In genomic region chr4:4677825-4678522, GRCh38 we compare ENCODE assay signal across 8 cellular contexts.
DNase-seq lines count a peak whose midpoint lies in the region; ATAC-seq, FAIRE-seq and TF ChIP-seq lines count a peak whose summit lies in the region.

No MANE protein-coding gene starts in this region.

- in situ Hi-C loops in HAP-1 (cut with MboI; ENCODE audit: low sequenced_read_pairs): no loop called here

- H3K79me2 ChIP-seq in astrocyte (ENCODE audit: insufficient read depth, low read length): no peaks in the 10 kb centered on the region

- CTCF ChIA-PET in AG04450 (lab: Charles Lee): interaction anchor here (0.6 to 1.8 kb wide), 19 partner anchors 9 to 1135 kb away, joined by 3 to 11 read pairs (median 5); no protein-coding TSS in a partner anchor

- peak overlapping the region; percentile 71 for H3K4me2 ChIP-seq in astrocyte (ENCODE audit: low read length)

- peaks cover 15% of the 10 kb centered on the region for H3K27me3 Mint-ChIP-seq in astrocyte (ENCODE audit: low read depth, unreplicated experiment)
- H3K27me3 Mint-ChIP-seq in activated naive CD8-positive, alpha-beta T cell treated with anti-CD3 and anti-CD28 coated beads, Interleukin-2, amount 50 U/mL, for 24 hours: no peaks in the 10 kb centered on the region

- POLR2A ChIA-PET in AG04450 (lab: Yijun Ruan, JAX): interaction anchor here (0.6 kb wide), 2 partner anchors 90 to 164 kb away, joined by 3 to 4 read pairs; no protein-coding TSS in a partner anchor

- no peaks in the 10 kb centered on the region for H3K27me3 ChIP-seq in AG04450 (ENCODE audit: control insufficient read depth, insufficient read depth, low read length)
- no peaks in the 10 kb centered on the region for H3K27me3 ChIP-seq in HAP-1 (ENCODE audit: low read depth)
- H3K27me3 ChIP-seq in astrocyte (ENCODE audit: insufficient read depth, low read length): peaks cover 17% of the 10 kb centered on the region

- H3K4me1 Mint-ChIP-seq in astrocyte (ENCODE audit: low read depth, unreplicated experiment): peaks cover 3% of the 10 kb centered on the region
- H3K4me1 Mint-ChIP-seq in activated naive CD8-positive, alpha-beta T cell treated with anti-CD3 and anti-CD28 coated beads, Interleukin-2, amount 50 U/mL, for 24 hours: no peaks in the 10 kb centered on the region

- H2AFZ ChIP-seq in astrocyte (ENCODE audit: low read depth, low read length): peak overlapping the region; percentile 39

- no peak for DNase-seq in AG04450 (ENCODE audit: low read depth, low spot score)
- DNase-seq in HAP-1 (ENCODE audit: low spot score in 2 of 2): peak; percentile 17 to 62
- DNase-seq in astrocyte (ENCODE audit: low read depth): peak; percentile 29
- DNase-seq in left lobe of liver (ENCODE audit: low spot score): no peak
- DNase-seq in activated naive CD8-positive, alpha-beta T cell treated with anti-CD3 and anti-CD28 coated beads, Interleukin-2, amount 50 U/mL, for 24 hours: no peak

- peaks cover 3% of the 10 kb centered on the region for H3K9me3 Mint-ChIP-seq in astrocyte (ENCODE audit: unreplicated experiment)
- no peaks in the 10 kb centered on the region for H3K9me3 Mint-ChIP-seq in activated naive CD8-positive, alpha-beta T cell treated with anti-CD3 and anti-CD28 coated beads, Interleukin-2, amount 50 U/mL, for 24 hours

- ATAC-seq in left lobe of liver: peak; percentile 34
- ATAC-seq in GM19463 (IDR thresholded peaks at IDR 0.05; ENCODE audit: unreplicated experiment): no peak
- ATAC-seq in activated naive CD8-positive, alpha-beta T cell treated with anti-CD3 and anti-CD28 coated beads, Interleukin-2, amount 50 U/mL, for 24 hours: no peak
- no peak for ATAC-seq in HG03342 (IDR thresholded peaks at IDR 0.05; ENCODE audit: unreplicated experiment)
- ATAC-seq in GM18870 (IDR thresholded peaks at IDR 0.05; ENCODE audit: unreplicated experiment): no peak

- H3K36me3 ChIP-seq in HAP-1 (replicated peaks) (no peaks in the 10 kb centered on the region), astrocyte (ENCODE audit: insufficient read depth, low read length) (no peaks in the 10 kb centered on the region)

- H3K4me3 ChIP-seq in AG04450 (ENCODE audit: low read depth, low read length): peak overlapping the region; percentile 35
- no peak overlapping the region for H3K4me3 ChIP-seq in HAP-1
- no peak overlapping the region for H3K4me3 ChIP-seq in astrocyte (ENCODE audit: insufficient read depth, low read depth, low read length)

- no peak overlapping the region for H3K27ac ChIP-seq in AG04450 (ENCODE audit: low read depth, low read length)
- no peak overlapping the region for H3K27ac ChIP-seq in astrocyte (ENCODE audit: low read depth, low read length)

- peak; percentile 96 for FAIRE-seq in astrocyte (lab: Jason Lieb, UNC)

- no peak overlapping the region for H3K27ac Mint-ChIP-seq in astrocyte (ENCODE audit: unreplicated experiment)
- no peak overlapping the region for H3K27ac Mint-ChIP-seq in activated naive CD8-positive, alpha-beta T cell treated with anti-CD3 and anti-CD28 coated beads, Interleukin-2, amount 50 U/mL, for 24 hours

- peaks cover 11% of the 10 kb centered on the region for H3K4me1 ChIP-seq in HAP-1
- H3K4me1 ChIP-seq in astrocyte (ENCODE audit: insufficient read depth, low read length): peaks cover 6% of the 10 kb centered on the region

- no peak overlapping the region for H3K9ac ChIP-seq in astrocyte (ENCODE audit: low read length)

- H3K9me3 ChIP-seq in AG04450 (ENCODE audit: control insufficient read depth, insufficient read depth, low read length) (peaks cover 3% of the 10 kb centered on the region; the same call in 1 of the 2 replicates), HAP-1 (no peaks in the 10 kb centered on the region), astrocyte (ENCODE audit: insufficient read depth, low read depth, low read length) (no peaks in the 10 kb centered on the region)

- H3K4me3 Mint-ChIP-seq in astrocyte (ENCODE audit: unreplicated experiment): no peak overlapping the region
- no peak overlapping the region for H3K4me3 Mint-ChIP-seq in activated naive CD8-positive, alpha-beta T cell treated with anti-CD3 and anti-CD28 coated beads, Interleukin-2, amount 50 U/mL, for 24 hours

- no peaks in the 10 kb centered on the region for H4K20me1 ChIP-seq in astrocyte (ENCODE audit: insufficient read depth, low read length)

- TF ChIP-seq CTCF in AG04450 (IDR thresholded peaks at IDR 0.05; ENCODE audit: low read depth, low read length) (peak; percentile 81), astrocyte (IDR thresholded peaks at IDR 0.05; ENCODE audit: insufficient read depth, low read depth, low read length) (peak; percentile 71)

- no peaks in the 10 kb centered on the region for H3K36me3 Mint-ChIP-seq in astrocyte (ENCODE audit: low read depth, unreplicated experiment)
- H3K36me3 Mint-ChIP-seq in activated naive CD8-positive, alpha-beta T cell treated with anti-CD3 and anti-CD28 coated beads, Interleukin-2, amount 50 U/mL, for 24 hours (ENCODE audit: low read depth): no peaks in the 10 kb centered on the region

Comparison
In these comparisons a context has a peak if more than half of its experiments do, and no peak if none do; other contexts are left out.
1. DNase-seq: peak in HAP-1 (2 of 2) and astrocyte (single experiment); none in AG04450 (single experiment), left lobe of liver (single experiment) and activated naive CD8-positive, alpha-beta T cell treated with anti-CD3 and anti-CD28 coated beads, Interleukin-2, amount 50 U/mL, for 24 hours (single experiment).